Comparison of ENCODE assay signal across 1 cellular context in the genomic region with DNA sequence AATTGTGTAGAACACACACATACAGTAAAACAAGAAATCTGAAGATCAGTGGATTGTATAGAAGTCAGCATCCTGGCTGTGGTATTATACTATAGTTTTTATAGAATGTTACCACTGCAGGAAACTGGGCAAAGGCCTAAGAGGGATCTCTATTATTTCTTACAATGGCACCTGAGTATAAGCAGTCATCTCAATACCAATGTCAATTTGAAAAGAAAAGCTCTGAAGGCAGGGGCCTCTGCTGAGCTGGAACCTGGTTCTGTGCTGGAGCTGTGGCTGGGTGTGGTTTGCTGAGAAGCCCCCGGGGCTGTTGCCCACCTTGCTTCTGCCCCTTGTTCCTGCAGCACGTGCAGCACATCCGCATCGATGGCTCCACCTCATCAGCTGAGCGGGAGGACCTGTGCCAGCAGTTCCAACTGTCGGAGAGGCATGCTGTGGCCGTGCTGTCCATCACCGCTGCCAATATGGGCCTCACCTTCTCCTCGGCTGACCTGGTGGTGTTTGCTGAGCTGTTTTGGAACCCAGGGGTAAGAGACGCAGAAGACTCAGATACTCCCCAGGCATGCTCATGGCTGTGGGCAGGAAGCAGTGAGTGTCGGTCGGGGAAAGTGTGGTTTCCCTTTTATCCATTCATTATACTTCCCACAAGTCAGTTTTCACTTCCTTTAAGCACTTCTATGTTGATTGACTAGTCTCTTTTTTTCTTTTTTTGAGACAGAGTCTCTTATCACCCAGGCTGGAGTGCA.
TF ChIP-seq lines count a peak whose summit lies in the region.

No MANE protein-coding gene starts in this region.

TF ChIP-seq in GM23338, 12 proteins besides CTCF, POLR2A, EP300 and RAD21 (continued from another document):
- TF ChIP-seq, protein P1, sequence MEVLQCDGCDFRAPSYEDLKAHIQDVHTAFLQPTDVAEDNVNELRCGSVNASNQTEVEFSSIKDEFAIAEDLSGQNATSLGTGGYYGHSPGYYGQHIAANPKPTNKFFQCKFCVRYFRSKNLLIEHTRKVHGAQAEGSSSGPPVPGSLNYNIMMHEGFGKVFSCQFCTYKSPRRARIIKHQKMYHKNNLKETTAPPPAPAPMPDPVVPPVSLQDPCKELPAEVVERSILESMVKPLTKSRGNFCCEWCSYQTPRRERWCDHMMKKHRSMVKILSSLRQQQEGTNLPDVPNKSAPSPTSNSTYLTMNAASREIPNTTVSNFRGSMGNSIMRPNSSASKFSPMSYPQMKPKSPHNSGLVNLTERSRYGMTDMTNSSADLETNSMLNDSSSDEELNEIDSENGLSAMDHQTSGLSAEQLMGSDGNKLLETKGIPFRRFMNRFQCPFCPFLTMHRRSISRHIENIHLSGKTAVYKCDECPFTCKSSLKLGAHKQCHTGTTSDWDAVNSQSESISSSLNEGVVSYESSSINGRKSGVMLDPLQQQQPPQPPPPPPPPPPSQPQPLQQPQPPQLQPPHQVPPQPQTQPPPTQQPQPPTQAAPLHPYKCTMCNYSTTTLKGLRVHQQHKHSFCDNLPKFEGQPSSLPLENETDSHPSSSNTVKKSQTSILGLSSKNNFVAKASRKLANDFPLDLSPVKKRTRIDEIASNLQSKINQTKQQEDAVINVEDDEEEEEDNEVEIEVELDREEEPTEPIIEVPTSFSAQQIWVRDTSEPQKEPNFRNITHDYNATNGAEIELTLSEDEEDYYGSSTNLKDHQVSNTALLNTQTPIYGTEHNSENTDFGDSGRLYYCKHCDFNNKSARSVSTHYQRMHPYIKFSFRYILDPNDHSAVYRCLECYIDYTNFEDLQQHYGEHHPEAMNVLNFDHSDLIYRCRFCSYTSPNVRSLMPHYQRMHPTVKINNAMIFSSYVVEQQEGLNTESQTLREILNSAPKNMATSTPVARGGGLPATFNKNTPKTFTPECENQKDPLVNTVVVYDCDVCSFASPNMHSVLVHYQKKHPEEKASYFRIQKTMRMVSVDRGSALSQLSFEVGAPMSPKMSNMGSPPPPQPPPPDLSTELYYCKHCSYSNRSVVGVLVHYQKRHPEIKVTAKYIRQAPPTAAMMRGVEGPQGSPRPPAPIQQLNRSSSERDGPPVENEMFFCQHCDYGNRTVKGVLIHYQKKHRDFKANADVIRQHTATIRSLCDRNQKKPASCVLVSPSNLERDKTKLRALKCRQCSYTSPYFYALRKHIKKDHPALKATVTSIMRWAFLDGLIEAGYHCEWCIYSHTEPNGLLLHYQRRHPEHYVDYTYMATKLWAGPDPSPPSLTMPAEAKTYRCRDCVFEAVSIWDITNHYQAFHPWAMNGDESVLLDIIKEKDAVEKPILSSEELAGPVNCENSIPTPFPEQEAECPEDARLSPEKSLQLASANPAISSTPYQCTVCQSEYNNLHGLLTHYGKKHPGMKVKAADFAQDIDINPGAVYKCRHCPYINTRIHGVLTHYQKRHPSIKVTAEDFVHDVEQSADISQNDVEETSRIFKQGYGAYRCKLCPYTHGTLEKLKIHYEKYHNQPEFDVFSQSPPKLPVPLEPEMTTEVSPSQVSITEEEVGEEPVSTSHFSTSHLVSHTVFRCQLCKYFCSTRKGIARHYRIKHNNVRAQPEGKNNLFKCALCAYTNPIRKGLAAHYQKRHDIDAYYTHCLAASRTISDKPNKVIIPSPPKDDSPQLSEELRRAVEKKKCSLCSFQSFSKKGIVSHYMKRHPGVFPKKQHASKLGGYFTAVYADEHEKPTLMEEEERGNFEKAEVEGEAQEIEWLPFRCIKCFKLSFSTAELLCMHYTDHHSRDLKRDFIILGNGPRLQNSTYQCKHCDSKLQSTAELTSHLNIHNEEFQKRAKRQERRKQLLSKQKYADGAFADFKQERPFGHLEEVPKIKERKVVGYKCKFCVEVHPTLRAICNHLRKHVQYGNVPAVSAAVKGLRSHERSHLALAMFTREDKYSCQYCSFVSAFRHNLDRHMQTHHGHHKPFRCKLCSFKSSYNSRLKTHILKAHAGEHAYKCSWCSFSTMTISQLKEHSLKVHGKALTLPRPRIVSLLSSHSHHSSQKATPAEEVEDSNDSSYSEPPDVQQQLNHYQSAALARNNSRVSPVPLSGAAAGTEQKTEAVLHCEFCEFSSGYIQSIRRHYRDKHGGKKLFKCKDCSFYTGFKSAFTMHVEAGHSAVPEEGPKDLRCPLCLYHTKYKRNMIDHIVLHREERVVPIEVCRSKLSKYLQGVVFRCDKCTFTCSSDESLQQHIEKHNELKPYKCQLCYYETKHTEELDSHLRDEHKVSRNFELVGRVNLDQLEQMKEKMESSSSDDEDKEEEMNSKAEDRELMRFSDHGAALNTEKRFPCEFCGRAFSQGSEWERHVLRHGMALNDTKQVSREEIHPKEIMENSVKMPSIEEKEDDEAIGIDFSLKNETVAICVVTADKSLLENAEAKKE (CRISPR knock-in tag; IDR thresholded peaks at IDR 0.05) = no peak
- TF ChIP-seq ETS1 (IDR thresholded peaks at IDR 0.05) (no peak), REST (IDR thresholded peaks at IDR 0.05; ENCODE audit: unreplicated experiment) (no peak), CREB1 (CRISPR knock-in tag; IDR thresholded peaks at IDR 0.05; ENCODE audit: low read depth) (no peak), STAT1 (IDR thresholded peaks at IDR 0.05; ENCODE audit: unreplicated experiment) (no peak), EZH2phosphoT487 (IDR thresholded peaks at IDR 0.05; ENCODE audit: unreplicated experiment) (no peak), JUNB (IDR thresholded peaks at IDR 0.05; ENCODE audit: unreplicated experiment) (no peak), NANOG (IDR thresholded peaks at IDR 0.05; ENCODE audit: borderline replicate concordance) (no peak), ZNF114 (CRISPR knock-in tag; IDR thresholded peaks at IDR 0.05) (no peak), POLR2AphosphoS5 (IDR thresholded peaks at IDR 0.05; ENCODE audit: low read depth) (no peak)
